In genomic region chr5:80082731-80083114, GRCh38 we compare ENCODE assay signal across 8 cellular contexts. TPM values are rescaled to one million over a fixed set of nuclear protein-coding genes. Genes with fewer than 3 reads are reported as not detected.
DNase-seq lines count a peak whose midpoint lies in the region; ATAC-seq lines count a peak whose summit lies in the region.

No MANE protein-coding gene starts in this region.

- WGBS in aorta, 2 donors, result 2 to 3% methylated on average over 16 of the region's 16 CpGs

- peak overlapping the region; percentile 4 to 60 for H3K4me3 ChIP-seq in aorta (ENCODE audit: low read length in 2 of 2)

- no peaks in the 10 kb centered on the region for H3K27me3 ChIP-seq in aorta (ENCODE audit: control insufficient read depth in 1 of 2, insufficient read depth in 2 of 2, low read length in 1 of 2)

- intact Hi-C loops in head of caudate nucleus (cut with DNase I) (loop anchor here (10.0 kb wide), 1 partner anchor 228 kb away; no protein-coding TSS in a partner anchor), aorta (cut with DNase I) (loop anchor here in 1 of 2 donors (2.0 to 5.0 kb wide), 2 partner anchors 90 to 224 kb away; partner anchors contain the start of gene MTX3)

- peak overlapping the region in 1 of 2 donors; percentile 68 for H3K27ac Mint-ChIP-seq in activated naive CD4-positive, alpha-beta T cell treated with anti-CD3 and anti-CD28 coated beads, Interleukin-2, amount 50 U/mL, for 72 hours

- H3K36me3 Mint-ChIP-seq in activated naive CD4-positive, alpha-beta T cell treated with anti-CD3 and anti-CD28 coated beads, Interleukin-2, amount 50 U/mL, for 72 hours, result no peaks in the 10 kb centered on the region

- no peaks in the 10 kb centered on the region for H3K9me3 Mint-ChIP-seq in activated naive CD4-positive, alpha-beta T cell treated with anti-CD3 and anti-CD28 coated beads, Interleukin-2, amount 50 U/mL, for 72 hours

- H3K9me3 ChIP-seq in aorta (ENCODE audit: control insufficient read depth, low read length), result no peaks in the 10 kb centered on the region

- no peaks in the 10 kb centered on the region for H3K36me3 ChIP-seq in aorta (ENCODE audit: control insufficient read depth in 1 of 2, insufficient read depth in 2 of 2, low read length in 1 of 2)

- no peak overlapping the region for H3K27ac ChIP-seq in aorta (ENCODE audit: low read depth in 1 of 2, low read length in 2 of 2)

- peak; percentile 71 to 73 for ATAC-seq in activated naive CD4-positive, alpha-beta T cell treated with anti-CD3 and anti-CD28 coated beads, Interleukin-2, amount 50 U/mL, for 72 hours
- ATAC-seq in aorta (ENCODE audit: low FRiP score), result peak; percentile 90

- no peaks in the 10 kb centered on the region for H3K4me1 ChIP-seq in aorta (ENCODE audit: control insufficient read depth in 1 of 2, insufficient read depth in 2 of 2, low read length in 2 of 2)

- DNase-seq in CD1c-positive myeloid dendritic cell (ENCODE audit: extremely low spot score), result peak; percentile 65
- DNase-seq in HT-29 (ENCODE audit: low spot score), result peak; percentile 39
- DNase-seq in OCI-M1 (lab: John Stamatoyannopoulos, UW), result peak; percentile 86
- DNase-seq in activated naive CD4-positive, alpha-beta T cell treated with anti-CD3 and anti-CD28 coated beads, Interleukin-2, amount 50 U/mL, for 72 hours (ENCODE audit: low spot score in 2 of 2), result peak; percentile 61 to 69
- peak; percentile 55 to 92 (median 80) for DNase-seq in head of caudate nucleus
- DNase-seq in pons (ENCODE audit: low spot score), result peak; percentile 74
- DNase-seq in aorta, result peak; percentile 78 to 89
- no peak for DNase-seq in SW480 (ENCODE audit: low spot score)

RNA-seq across cellular contexts. Expression of gene THBS4, which starts 47.6 kb away (rescaled TPM):
- total RNA-seq in HT-29 (2014; rRNA removed; shearing (Covaris generic)), result 0.18 TPM in 1 of 2 replicates, not detected in the other
- total RNA-seq in activated naive CD4-positive, alpha-beta T cell treated with anti-CD3 and anti-CD28 coated beads, Interleukin-2, amount 50 U/mL, for 72 hours, result 1 to 10 TPM; 2.0 TPM
- total RNA-seq in aorta, result 10 to 100 TPM in 1 of 2 donors, 1 to 10 TPM in 1; 2.9 to 23.6 TPM
- polyA plus RNA-seq in aorta, result under 1 TPM in 1 of 2 donors, not detected in 1; 0.36 TPM
